Comparison of ENCODE assay signal across 8 cellular contexts in genomic region chr4:152535236-152535902, GRCh38. TPM values are rescaled to one million over a fixed set of nuclear protein-coding genes. Genes with fewer than 3 reads are reported as not detected.
DNase-seq lines count a peak whose midpoint lies in the region; ATAC-seq lines count a peak whose summit lies in the region.

No MANE protein-coding gene starts in this region.

- H3K9me3 ChIP-seq in GM23248 (ENCODE audit: low read depth), result no peaks in the 10 kb centered on the region
- H3K9me3 ChIP-seq in MG63, result no peaks in the 10 kb centered on the region

- WGBS in GM23248 (ENCODE audit: low coverage in 1 of 2, low lambda C conversion rate in 2 of 2, missing lambda C conversion rate in 2 of 2), 2 experiments, result 0 to 1% methylated on average over 15 to 54 of the region's 70 CpGs

- peak; percentile 45 for DNase-seq in GM23248
- no peak for DNase-seq in MG63
- peak; percentile 30 for DNase-seq in iPS-NIHi7 (ENCODE audit: extremely low spot score)
- DNase-seq in stimulated activated naive CD8-positive, alpha-beta T cell treated with anti-CD3 and anti-CD28 coated beads, Interleukin-15, Interleukin-2, amounts not matched to agents 100 U/mL and 50 U/mL, for 24 hours, result peak; percentile 44
- DNase-seq in NCI-H510A treated with DMSO at 0.1 percent for 48 hours (lab: John Stamatoyannopoulos, UW), result no peak

- peak overlapping the region; percentile 82 for H3K4me3 ChIP-seq in GM08714 (ENCODE audit: low read length)
- H3K4me3 ChIP-seq in GM23248, result peak overlapping the region; percentile 95
- peak overlapping the region; percentile 88 for H3K4me3 ChIP-seq in MG63

- ATAC-seq in stimulated activated naive CD8-positive, alpha-beta T cell treated with anti-CD3 and anti-CD28 coated beads, Interleukin-15, Interleukin-2, amounts not matched to agents 100 U/mL and 50 U/mL, for 24 hours, result peak; percentile 0
- no peak for ATAC-seq in HG03469 (IDR thresholded peaks at IDR 0.05; ENCODE audit: unreplicated experiment)

- H3K27me3 ChIP-seq in GM23248 (replicated peaks; ENCODE audit: insufficient read depth) (no peaks in the 10 kb centered on the region), MG63 (no peaks in the 10 kb centered on the region)

- no peaks in the 10 kb centered on the region for H3K9me2 ChIP-seq in GM23248 (ENCODE audit: insufficient read depth)

- H3K27ac ChIP-seq in GM23248 (peak overlapping the region; percentile 94), angular gyrus (ENCODE audit: low read depth, low read length) (peak overlapping the region; percentile 69)

- no peaks in the 10 kb centered on the region; the same call in 1 of the 2 replicates for H4K20me1 ChIP-seq in GM23248 (ENCODE audit: insufficient read depth)

- peaks cover 10% of the 10 kb centered on the region for H3F3A ChIP-seq in GM23248 (ENCODE audit: insufficient read depth)

- H3K4me2 ChIP-seq in GM23248 (ENCODE audit: unreplicated experiment), result peak overlapping the region; percentile 97

- peak overlapping the region; percentile 97 for H3K9ac ChIP-seq in GM23248

- H3K79me2 ChIP-seq in GM23248 (ENCODE audit: insufficient read depth), result peaks cover 91% of the 10 kb centered on the region

- peak overlapping the region; percentile 76 for H2AFZ ChIP-seq in GM23248

- peaks cover 22% of the 10 kb centered on the region for H3K4me1 ChIP-seq in GM23248 (ENCODE audit: insufficient read depth)

- in situ Hi-C loops in GM23248 (cut with MboI), result no loop called here

- H3K36me3 ChIP-seq in GM23248 (ENCODE audit: low read depth) (no peaks in the 10 kb centered on the region), MG63 (no peaks in the 10 kb centered on the region; the same call in 1 of the 2 replicates)

RNA-seq across cellular contexts. Expression of gene FBXW7, which starts 0.5 kb away (rescaled TPM):
- 29.0 and 30.7 TPM in 2 replicates for total RNA-seq in GM23248 (2014; rRNA removed; shearing (Covaris generic))
- 6.5 and 8.8 TPM in 2 replicates for polyA plus RNA-seq in GM23248 (2016; fragmentation: Nextera tagmentation; extraction: Ambion mirVana)
- total RNA-seq in MG63 (2014; rRNA removed; shearing (Covaris generic); ENCODE audit: low replicate concordance), result 17.8 and 34.4 TPM in 2 replicates

Comparison
In these comparisons a context has a peak if more than half of its experiments do, and no peak if none do; other contexts are left out.
1. DNase-seq: peak in GM23248 (single experiment), iPS-NIHi7 (single experiment) and stimulated activated naive CD8-positive, alpha-beta T cell treated with anti-CD3 and anti-CD28 coated beads, Interleukin-15, Interleukin-2, amounts not matched to agents 100 U/mL and 50 U/mL, for 24 hours (single experiment); none in MG63 (single experiment) and NCI-H510A treated with DMSO at 0.1 percent for 48 hours (single experiment).
2. Peak in every context shown above with its lines, with median percentiles within 50 percentile points of each other: H3K4me3 ChIP-seq.